In the genomic region with DNA sequence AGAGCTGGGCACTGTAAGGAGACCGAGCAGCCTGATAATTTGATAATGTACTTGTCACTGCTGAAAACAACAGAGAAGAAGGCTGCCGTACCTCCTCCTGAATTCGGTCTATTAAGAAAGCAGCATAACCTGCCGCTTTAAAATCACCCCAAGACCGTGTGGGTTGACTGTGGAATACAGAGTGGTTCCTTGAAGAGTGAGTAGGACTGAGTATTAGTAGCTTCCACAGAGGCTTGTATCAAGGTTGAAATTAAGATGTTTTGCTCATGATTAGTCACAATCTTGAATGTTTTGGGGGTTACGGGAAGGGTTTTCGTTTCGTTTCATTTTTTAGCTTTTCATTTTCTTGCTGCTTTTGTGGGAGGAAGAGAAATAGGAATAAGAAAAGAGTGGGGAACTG, we compare ENCODE assay signal across 30 cellular contexts. TPM values are rescaled to one million over a fixed set of nuclear protein-coding genes. Genes with fewer than 3 reads are reported as not detected.
DNase-seq lines count a peak whose midpoint lies in the region; ATAC-seq and TF ChIP-seq lines count a peak whose summit lies in the region.
"Had no signal": no experiment of that assay in that cellular context is flagged by ENCODE, and none has a peak within 500 bp of the region (broad histone marks: within the 10 kb centered on the region; RNA-seq: fewer than 3 reads in every experiment).

No MANE protein-coding gene starts in this region.

- H3K4me3 Mint-ChIP-seq in activated CD4-positive, alpha-beta T cell treated with anti-CD3 and anti-CD28 coated beads, Interleukin-2, amount 10 ng/mL, durations not matched to agents 7 days and 5 days, result peak overlapping the region; percentile 49
- H3K4me3 Mint-ChIP-seq in T-helper 17 cell (peak overlapping the region; percentile 5), endodermal cell (no peak overlapping the region)
- no peak overlapping the region for H3K4me3 Mint-ChIP-seq in activated T-helper 2 cell treated with anti-CD3 and anti-CD28 coated beads, Interferon-gamma antibody, Interleukin-2, Interleukin-4, amounts not matched to agents 10 μg/mL and 5 μg/mL and 100 μg/mL, durations not matched to agents 14 hours and 24 hours and 36 hours (ENCODE audit: low read depth)
- H3K4me3 Mint-ChIP-seq: activated CD4-positive, alpha-beta memory T cell treated with anti-CD3 and anti-CD28 coated beads, Interleukin-2, amount 10 ng/mL, durations not matched to agents 7 days and 5 days; activated naive CD4-positive, alpha-beta T cell treated with anti-CD3 and anti-CD28 coated beads, Interleukin-2, amount 50 U/mL, for 24 hours; activated T-cell treated with anti-CD3 and anti-CD28 coated beads, Interleukin-2, amount 50 U/mL, for 24 hours; central memory CD8-positive, alpha-beta T cell had no signal

- peaks cover 6% of the 10 kb centered on the region for H3K4me1 Mint-ChIP-seq in activated CD4-positive, alpha-beta T cell treated with anti-CD3 and anti-CD28 coated beads, Interleukin-2, amount 10 ng/mL, durations not matched to agents 7 days and 5 days
- H3K4me1 Mint-ChIP-seq in T-helper 17 cell (no peaks in the 10 kb centered on the region), endodermal cell (peaks cover 11% of the 10 kb centered on the region)
- H3K4me1 Mint-ChIP-seq in activated T-helper 2 cell treated with anti-CD3 and anti-CD28 coated beads, Interferon-gamma antibody, Interleukin-2, Interleukin-4, amounts not matched to agents 10 μg/mL and 5 μg/mL and 100 μg/mL, durations not matched to agents 14 hours and 24 hours and 36 hours (ENCODE audit: low read depth), result peaks cover 2% of the 10 kb centered on the region
- H3K4me1 Mint-ChIP-seq: activated CD4-positive, alpha-beta memory T cell treated with anti-CD3 and anti-CD28 coated beads, Interleukin-2, amount 10 ng/mL, durations not matched to agents 7 days and 5 days; central memory CD8-positive, alpha-beta T cell had no signal

- H3K9ac ChIP-seq in endodermal cell (ENCODE audit: extremely low read depth, low read length, poor library complexity, severe bottlenecking), result no peak overlapping the region

- H3K36me3 ChIP-seq in endodermal cell (ENCODE audit: control insufficient read depth, insufficient read depth, low read length) (no peaks in the 10 kb centered on the region), sigmoid colon (no peaks in the 10 kb centered on the region)
- H3K36me3 ChIP-seq: SJSA1, vagina had no signal

- intact Hi-C loops in sigmoid colon (cut with DNase I), result no loop called here
- intact Hi-C loops in activated T-helper 2 cell treated with anti-CD3 and anti-CD28 coated beads, Interferon-gamma antibody, Interleukin-2, Interleukin-4, amounts not matched to agents 10 μg/mL and 5 μg/mL and 100 μg/mL, durations not matched to agents 14 hours and 24 hours and 36 hours (cut with micrococcal nuclease), result no loop called here

- ATAC-seq in T-helper 17 cell (no peak), HG02588 (IDR thresholded peaks at IDR 0.05; ENCODE audit: unreplicated experiment) (no peak), GM21360 (IDR thresholded peaks at IDR 0.05; ENCODE audit: unreplicated experiment) (no peak)

- H3K4me3 ChIP-seq in endodermal cell (ENCODE audit: low read length), result no peak overlapping the region
- no peak overlapping the region for H3K4me3 ChIP-seq in sigmoid colon
- H3K4me3 ChIP-seq: lung, SJSA1, skin epidermis, testis, vagina had no signal

- no peak overlapping the region for H3K27ac Mint-ChIP-seq in activated CD4-positive, alpha-beta T cell treated with anti-CD3 and anti-CD28 coated beads, Interleukin-2, amount 10 ng/mL, durations not matched to agents 7 days and 5 days
- H3K27ac Mint-ChIP-seq in T-helper 17 cell (no peak overlapping the region), endodermal cell (peak overlapping the region; percentile 19)
- H3K27ac Mint-ChIP-seq in activated T-helper 2 cell treated with anti-CD3 and anti-CD28 coated beads, Interferon-gamma antibody, Interleukin-2, Interleukin-4, amounts not matched to agents 10 μg/mL and 5 μg/mL and 100 μg/mL, durations not matched to agents 14 hours and 24 hours and 36 hours, result no peak overlapping the region
- H3K27ac Mint-ChIP-seq: activated CD4-positive, alpha-beta memory T cell treated with anti-CD3 and anti-CD28 coated beads, Interleukin-2, amount 10 ng/mL, durations not matched to agents 7 days and 5 days; activated naive CD4-positive, alpha-beta T cell treated with anti-CD3 and anti-CD28 coated beads, Interleukin-2, amount 50 U/mL, for 24 hours; activated T-cell treated with anti-CD3 and anti-CD28 coated beads, Interleukin-2, amount 50 U/mL, for 24 hours had no signal

- H3K4me1 ChIP-seq in endodermal cell (ENCODE audit: control insufficient read depth, insufficient read depth, low read length) (no peaks in the 10 kb centered on the region), sigmoid colon (peaks cover 0 to 34% (median 14%) of the 10 kb centered on the region in 4 donors)
- H3K4me1 ChIP-seq: SJSA1, testis, vagina had no signal

- H3K27me3 Mint-ChIP-seq in activated CD4-positive, alpha-beta T cell treated with anti-CD3 and anti-CD28 coated beads, Interleukin-2, amount 10 ng/mL, durations not matched to agents 7 days and 5 days, result no peaks in the 10 kb centered on the region
- H3K27me3 Mint-ChIP-seq in T-helper 17 cell (peaks cover 5% of the 10 kb centered on the region), endodermal cell (ENCODE audit: insufficient read depth) (no peaks in the 10 kb centered on the region)
- peaks cover 9% of the 10 kb centered on the region for H3K27me3 Mint-ChIP-seq in activated T-helper 2 cell treated with anti-CD3 and anti-CD28 coated beads, Interferon-gamma antibody, Interleukin-2, Interleukin-4, amounts not matched to agents 10 μg/mL and 5 μg/mL and 100 μg/mL, durations not matched to agents 14 hours and 24 hours and 36 hours (ENCODE audit: low read depth)
- H3K27me3 Mint-ChIP-seq: central memory CD8-positive, alpha-beta T cell had no signal

- TF ChIP-seq CTCF in endodermal cell (conservative IDR thresholded peaks at IDR 0.05) (no peak), sigmoid colon (IDR thresholded peaks at IDR 0.05) (no peak)

- H3K27ac ChIP-seq in endodermal cell (ENCODE audit: low read depth, low read length), result no peak overlapping the region
- peak overlapping the region in 3 of 4 donors; percentile 31 to 60 (median 55) for H3K27ac ChIP-seq in sigmoid colon
- H3K27ac ChIP-seq: HL-60, SJSA1, skin epidermis, testis, vagina, VCaP had no signal

- 90 to 91% methylated on average over 2 to 8 of the region's 8 CpGs for WGBS in endodermal cell (ENCODE audit: insufficient coverage in 1 of 2, insufficient read length in 1 of 2), 2 experiments
- 51 to 83% methylated on average over 8 of the region's 8 CpGs for WGBS in sigmoid colon, 2 donors

- POLR2A ChIA-PET in activated CD4-positive, alpha-beta T cell treated with anti-CD3 and anti-CD28 coated beads, Interleukin-2, amount 10 ng/mL, durations not matched to agents 7 days and 5 days (lab: Charles Lee), result no interaction called here

- TF ChIP-seq EP300 in sigmoid colon (IDR thresholded peaks at IDR 0.05), result no peak

- H3K27me3 ChIP-seq in endodermal cell (ENCODE audit: control insufficient read depth, insufficient read depth, low read length, poor library complexity, severe bottlenecking), result no peaks in the 10 kb centered on the region
- H3K27me3 ChIP-seq in sigmoid colon, result no peaks in the 10 kb centered on the region
- H3K27me3 ChIP-seq: SJSA1, testis, vagina had no signal

- CTCF ChIA-PET in activated CD4-positive, alpha-beta T cell treated with anti-CD3 and anti-CD28 coated beads, Interleukin-2, amount 10 ng/mL, durations not matched to agents 7 days and 5 days (lab: Charles Lee), result no interaction called here

- TF ChIP-seq POLR2A in sigmoid colon (IDR thresholded peaks at IDR 0.05), result no peak

- H3K9me3 ChIP-seq in T-helper 17 cell (ENCODE audit: control insufficient read depth, low read length, poor library complexity, severe bottlenecking), result no peaks in the 10 kb centered on the region
- H3K9me3 ChIP-seq in endodermal cell (ENCODE audit: control insufficient read depth, low read length), result no peaks in the 10 kb centered on the region
- H3K9me3 ChIP-seq in sigmoid colon, result no peaks in the 10 kb centered on the region
- H3K9me3 ChIP-seq: SJSA1, testis, vagina had no signal

- DNase-seq in activated CD4-positive, alpha-beta T cell treated with anti-CD3 and anti-CD28 coated beads, Interleukin-2, amount 10 ng/mL, durations not matched to agents 7 days and 5 days, result no peak
- no peak for DNase-seq in activated CD4-positive, alpha-beta T cell treated with anti-CD3 and anti-CD28 coated beads for 4 hours
- DNase-seq in T-helper 17 cell, result no peak
- DNase-seq in endodermal cell, result no peak
- no peak for DNase-seq in sigmoid colon
- DNase-seq in activated T-helper 2 cell treated with anti-CD3 and anti-CD28 coated beads, Interferon-gamma antibody, Interleukin-2, Interleukin-4, amounts not matched to agents 10 μg/mL and 5 μg/mL and 100 μg/mL, durations not matched to agents 14 hours and 24 hours and 36 hours (ENCODE audit: low spot score), result no peak
- DNase-seq: activated CD4-positive, alpha-beta memory T cell treated with anti-CD3 and anti-CD28 coated beads, Interleukin-2, amount 10 ng/mL, durations not matched to agents 7 days and 5 days; activated T-cell treated with anti-CD3 and anti-CD28 coated beads, Interleukin-2, amount 50 U/mL, for 24 hours; COR-L47; dermis blood vessel endothelial cell; DMS79 treated with DMSO at 0.1 percent for 48 hours; H7; NCI-H1048; NCI-H187; NCI-H526; testis had no signal

- H3K9me3 Mint-ChIP-seq in activated CD4-positive, alpha-beta T cell treated with anti-CD3 and anti-CD28 coated beads, Interleukin-2, amount 10 ng/mL, durations not matched to agents 7 days and 5 days, result no peaks in the 10 kb centered on the region
- H3K9me3 Mint-ChIP-seq in endodermal cell, result no peaks in the 10 kb centered on the region
- no peaks in the 10 kb centered on the region for H3K9me3 Mint-ChIP-seq in activated T-helper 2 cell treated with anti-CD3 and anti-CD28 coated beads, Interferon-gamma antibody, Interleukin-2, Interleukin-4, amounts not matched to agents 10 μg/mL and 5 μg/mL and 100 μg/mL, durations not matched to agents 14 hours and 24 hours and 36 hours
- H3K9me3 Mint-ChIP-seq: activated CD4-positive, alpha-beta memory T cell treated with anti-CD3 and anti-CD28 coated beads, Interleukin-2, amount 10 ng/mL, durations not matched to agents 7 days and 5 days; activated naive CD4-positive, alpha-beta T cell treated with anti-CD3 and anti-CD28 coated beads, Interleukin-2, amount 50 U/mL, for 24 hours; activated T-cell treated with anti-CD3 and anti-CD28 coated beads, Interleukin-2, amount 50 U/mL, for 24 hours; central memory CD8-positive, alpha-beta T cell had no signal

- H3K36me3 Mint-ChIP-seq in activated CD4-positive, alpha-beta T cell treated with anti-CD3 and anti-CD28 coated beads, Interleukin-2, amount 10 ng/mL, durations not matched to agents 7 days and 5 days (ENCODE audit: low read depth), result no peaks in the 10 kb centered on the region
- H3K36me3 Mint-ChIP-seq in T-helper 17 cell (ENCODE audit: low read depth) (no peaks in the 10 kb centered on the region), endodermal cell (ENCODE audit: low read depth) (no peaks in the 10 kb centered on the region)
- H3K36me3 Mint-ChIP-seq in activated T-helper 2 cell treated with anti-CD3 and anti-CD28 coated beads, Interferon-gamma antibody, Interleukin-2, Interleukin-4, amounts not matched to agents 10 μg/mL and 5 μg/mL and 100 μg/mL, durations not matched to agents 14 hours and 24 hours and 36 hours (ENCODE audit: low read depth), result no peaks in the 10 kb centered on the region
- H3K36me3 Mint-ChIP-seq: activated naive CD4-positive, alpha-beta T cell treated with anti-CD3 and anti-CD28 coated beads, Interleukin-2, amount 50 U/mL, for 24 hours had no signal

RNA-seq across cellular contexts. Expression of a gene that starts 47.0 kb away (rescaled TPM):
- not detected for total RNA-seq in activated CD4-positive, alpha-beta T cell treated with anti-CD3 and anti-CD28 coated beads, Interleukin-2, amount 10 ng/mL, durations not matched to agents 7 days and 5 days
- not detected for total RNA-seq in T-helper 17 cell
- under 1 TPM; 0.92 to 0.95 TPM for total RNA-seq in endodermal cell
- 0.14 TPM for polyA plus RNA-seq in endodermal cell (2013, experiment 1 of 2)
- 0.25 TPM for polyA plus RNA-seq in endodermal cell (2013, experiment 2 of 2)
- total RNA-seq in sigmoid colon, result 10 to 100 TPM; 19.6 to 31.6 (median 25.4) TPM
- polyA plus RNA-seq in sigmoid colon, result under 1 TPM in 2 of 3 donors, not detected in 1; under 0.01 to 0.28 TPM
- total RNA-seq in activated T-helper 2 cell treated with anti-CD3 and anti-CD28 coated beads, Interferon-gamma antibody, Interleukin-2, Interleukin-4, amounts not matched to agents 10 μg/mL and 5 μg/mL and 100 μg/mL, durations not matched to agents 14 hours and 24 hours and 36 hours, result not detected in 2 replicates
- total RNA-seq: activated CD4-positive, alpha-beta memory T cell treated with anti-CD3 and anti-CD28 coated beads, Interleukin-2, amount 10 ng/mL, durations not matched to agents 7 days and 5 days; dermis blood vessel endothelial cell; LHCN-M2; pulmonary artery endothelial cell; SJSA1; T-helper 2 cell treated with Interferon-gamma antibody and Interleukin-4, amounts not matched to agents 100 ng/mL and 5 ng/mL, for 36 hours had no signal
- polyA plus RNA-seq: BJ had no signal

Comparison
In these comparisons a context has a peak if more than half of its experiments do, and no peak if none do; other contexts are left out.
1. H3K4me3 Mint-ChIP-seq: peak in activated CD4-positive, alpha-beta T cell treated with anti-CD3 and anti-CD28 coated beads, Interleukin-2, amount 10 ng/mL, durations not matched to agents 7 days and 5 days (single experiment) and T-helper 17 cell (single experiment); none in endodermal cell (single experiment) and activated T-helper 2 cell treated with anti-CD3 and anti-CD28 coated beads, Interferon-gamma antibody, Interleukin-2, Interleukin-4, amounts not matched to agents 10 μg/mL and 5 μg/mL and 100 μg/mL, durations not matched to agents 14 hours and 24 hours and 36 hours (single experiment).
2. RNA of a gene that starts 47.0 kb away (total RNA-seq): 19.6 to 31.6 TPM in sigmoid colon; 0.92 to 0.95 TPM in endodermal cell, not detected in activated CD4-positive, alpha-beta T cell treated with anti-CD3 and anti-CD28 coated beads, Interleukin-2, amount 10 ng/mL, durations not matched to agents 7 days and 5 days, not detected in T-helper 17 cell and not detected in activated T-helper 2 cell treated with anti-CD3 and anti-CD28 coated beads, Interferon-gamma antibody, Interleukin-2, Interleukin-4, amounts not matched to agents 10 μg/mL and 5 μg/mL and 100 μg/mL, durations not matched to agents 14 hours and 24 hours and 36 hours; every median in the first group is over 10 times any median in the second.